ENCODE assay signal across 12 cellular contexts in the genomic region with DNA sequence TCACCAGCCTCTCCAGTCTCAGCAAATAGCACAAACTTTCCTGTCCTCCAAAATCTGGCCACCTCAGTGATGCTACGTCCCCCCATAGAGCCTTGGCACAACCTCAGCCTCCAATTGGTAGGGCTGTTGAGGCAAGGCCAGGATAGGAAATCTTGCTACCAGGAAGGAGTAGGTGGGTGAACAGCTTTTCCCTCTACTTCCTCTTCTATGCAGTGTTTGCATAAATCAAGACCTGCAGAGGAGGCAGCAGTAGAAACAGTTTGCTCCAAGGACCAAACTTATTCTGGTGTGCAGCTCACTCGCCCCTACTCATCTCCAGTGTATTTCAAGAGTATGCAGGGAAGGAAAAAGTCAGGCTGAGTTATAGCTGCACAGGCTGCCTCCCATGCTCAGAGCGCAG. TPM values are rescaled to one million over a fixed set of nuclear protein-coding genes. Genes with fewer than 3 reads are reported as not detected.
DNase-seq lines count a peak whose midpoint lies in the region; ATAC-seq, FAIRE-seq and TF ChIP-seq lines count a peak whose summit lies in the region.
"Had no signal": no experiment of that assay in that cellular context is flagged by ENCODE, and none has a peak within 500 bp of the region (broad histone marks: within the 10 kb centered on the region; RNA-seq: fewer than 3 reads in every experiment).

No MANE protein-coding gene starts in this region.

- H3K36me3 ChIP-seq in endothelial cell of umbilical vein (ENCODE audit: control insufficient read depth in 2 of 2, extremely low read depth in 1 of 2, insufficient read depth in 2 of 2, low read length in 2 of 2), result no peaks in the 10 kb centered on the region
- no peaks in the 10 kb centered on the region for H3K36me3 ChIP-seq in SJCRH30
- no peaks in the 10 kb centered on the region for H3K36me3 ChIP-seq in WERI-Rb-1

- DNase-seq in GM20000 (ENCODE audit: low spot score) (peak; percentile 32), OCI-M1 (lab: John Stamatoyannopoulos, UW) (peak; percentile 10), endothelial cell of umbilical vein (ENCODE audit: low read depth, low spot score) (no peak), sciatic nerve (ENCODE audit: low spot score) (no peak), SJCRH30 (no peak), WERI-Rb-1 (no peak)
- DNase-seq: cortex of kidney, DMS79, PC-9 had no signal

- H3K27ac ChIP-seq in endothelial cell of umbilical vein (ENCODE audit: insufficient read depth, low read depth, low read length) (no peak overlapping the region), SJCRH30 (no peak overlapping the region), WERI-Rb-1 (no peak overlapping the region)
- H3K27ac ChIP-seq: PC-9 had no signal

- TF ChIP-seq POLR2A in endothelial cell of umbilical vein (IDR thresholded peaks at IDR 0.05; ENCODE audit: low read depth, low read length), result no peak

- H3K4me2 ChIP-seq in endothelial cell of umbilical vein (ENCODE audit: insufficient read depth, low read length), result no peak overlapping the region
- H3K4me2 ChIP-seq: PC-9 had no signal

- dilution Hi-C loops in endothelial cell of umbilical vein (cut with MboI; ENCODE audit: extremely low pct_ligation_motif_present, low sequenced_read_pairs), result no loop called here

- CTCF ChIA-PET in endothelial cell of umbilical vein (lab: Charles Lee), result interaction anchor here (0.9 to 3.3 kb wide), 5 partner anchors 18 to 76 kb away, joined by 3 to 11 read pairs (median 3); a partner anchor contains a TSS

- no peak for FAIRE-seq in endothelial cell of umbilical vein (lab: Jason Lieb, UNC)

- H3K4me1 ChIP-seq in endothelial cell of umbilical vein (ENCODE audit: control insufficient read depth, extremely low read depth, insufficient read depth, low read length), result peaks cover 9% of the 10 kb centered on the region
- H3K4me1 ChIP-seq in SJCRH30, result no peaks in the 10 kb centered on the region

- no peaks in the 10 kb centered on the region for H3K9me1 ChIP-seq in endothelial cell of umbilical vein (replicated peaks; ENCODE audit: control insufficient read depth, extremely low read depth, insufficient read depth, low read length)

- peak; percentile 60 for ATAC-seq in sciatic nerve
- ATAC-seq in GM18861 (IDR thresholded peaks at IDR 0.05; ENCODE audit: unreplicated experiment), result no peak
- ATAC-seq in GM19452 (IDR thresholded peaks at IDR 0.05; ENCODE audit: unreplicated experiment), result no peak

- H3K9me3 ChIP-seq in endothelial cell of umbilical vein (replicated peaks; ENCODE audit: control insufficient read depth, insufficient read depth, low read length) (no peaks in the 10 kb centered on the region), SJCRH30 (replicated peaks) (no peaks in the 10 kb centered on the region), WERI-Rb-1 (ENCODE audit: severe bottlenecking) (no peaks in the 10 kb centered on the region)

- no peaks in the 10 kb centered on the region for H4K20me1 ChIP-seq in endothelial cell of umbilical vein (replicated peaks; ENCODE audit: control insufficient read depth, extremely low read depth, insufficient read depth, low read length)

- no peak overlapping the region for H3K9ac ChIP-seq in endothelial cell of umbilical vein (replicated peaks; ENCODE audit: extremely low read depth, insufficient read depth, low read length)

- H3K4me3 ChIP-seq in endothelial cell of umbilical vein (replicated peaks in 1 of 3; ENCODE audit: insufficient read depth in 1 of 3, low read depth in 1 of 3, low read length in 3 of 3) (no peak overlapping the region), SJCRH30 (no peak overlapping the region), WERI-Rb-1 (ENCODE audit: low read depth, low read length) (no peak overlapping the region)
- H3K4me3 ChIP-seq: PC-9 had no signal

- BruUV-seq in endothelial cell of umbilical vein (replicated peaks; lab: Mats Ljungman, UMichigan), result no TSS peak

- POLR2A ChIA-PET in endothelial cell of umbilical vein (lab: Charles Lee), result no interaction called here

- TF ChIP-seq CTCF in GM20000 (IDR thresholded peaks at IDR 0.05; ENCODE audit: extremely low read depth, missing control alignments) (no peak), endothelial cell of umbilical vein (IDR thresholded peaks at IDR 0.05; ENCODE audit: extremely low read depth in 1 of 2, insufficient read depth in 1 of 2, low read depth in 1 of 2, low read length in 2 of 2) (no peak), WERI-Rb-1 (IDR thresholded peaks at IDR 0.05; ENCODE audit: low read depth, low read length) (no peak)

- intact Hi-C loops in endothelial cell of umbilical vein (cut with micrococcal nuclease), result no loop called here
- intact Hi-C loops in sciatic nerve (cut with DNase I), result no loop called here

- peak overlapping the region; percentile 10 for H2AFZ ChIP-seq in endothelial cell of umbilical vein (ENCODE audit: low read depth, low read length)
- H2AFZ ChIP-seq: PC-9 had no signal

- H3K27me3 ChIP-seq in endothelial cell of umbilical vein (ENCODE audit: control insufficient read depth in 2 of 2, insufficient read depth in 2 of 2, low read length in 2 of 2) (no peaks in the 10 kb centered on the region), SJCRH30 (no peaks in the 10 kb centered on the region), WERI-Rb-1 (ENCODE audit: insufficient read depth, low read depth, severe bottlenecking) (no peaks in the 10 kb centered on the region)

- H3K79me2 ChIP-seq in endothelial cell of umbilical vein (ENCODE audit: control insufficient read depth, insufficient read depth, low read length), result no peaks in the 10 kb centered on the region

TF ChIP-seq in endothelial cell of umbilical vein, 7 proteins besides CTCF, POLR2A, EP300 and RAD21:
- no peak for TF ChIP-seq JUN (IDR thresholded peaks at IDR 0.05; ENCODE audit: borderline replicate concordance, insufficient read depth, insufficient read length, low read depth)

RNA-seq across cellular contexts. Expression of a gene that starts 0.7 kb away (rescaled TPM):
- total RNA-seq in endothelial cell of umbilical vein (0.18 and 0.27 TPM in 2 replicates), sciatic nerve (4.4 TPM)
- 1.7 and 1.8 TPM in 2 replicates for polyA plus RNA-seq in endothelial cell of umbilical vein
- 0.74 and 0.75 TPM in 2 replicates for polyA plus RNA-seq in endothelial cell of umbilical vein (2011; cell fraction: cytosol; rRNA removed)
- 1.2 and 2.3 TPM in 2 replicates for polyA plus RNA-seq in endothelial cell of umbilical vein (2011; cell fraction: nucleus; rRNA removed)
- polyA plus RNA-seq in endothelial cell of umbilical vein (2012), result 0.52 and 2.3 TPM in 2 replicates
- polyA minus RNA-seq in endothelial cell of umbilical vein, result 0.49 and 0.78 TPM in 2 replicates
- not detected for polyA minus RNA-seq in endothelial cell of umbilical vein (2011; cell fraction: cytosol; rRNA and poly(A)+ RNA removed)
- 0.67 and 1.1 TPM in 2 replicates for polyA minus RNA-seq in endothelial cell of umbilical vein (2011; cell fraction: nucleus; rRNA and poly(A)+ RNA removed)
- total RNA-seq in SJCRH30 (2014; rRNA removed; shearing (Covaris generic)), result not detected in 2 replicates
- total RNA-seq: M059J, PC-9 had no signal

RNA-seq across cellular contexts. Expression of a gene that starts 15.7 kb away (rescaled TPM):
- not detected in 2 replicates for total RNA-seq in endothelial cell of umbilical vein
- polyA plus RNA-seq in endothelial cell of umbilical vein, result not detected in 2 replicates
- polyA plus RNA-seq in endothelial cell of umbilical vein (2011; cell fraction: cytosol; rRNA removed), result not detected in 2 replicates
- polyA plus RNA-seq in endothelial cell of umbilical vein (2011; cell fraction: nucleus; rRNA removed), result not detected in 2 replicates
- polyA plus RNA-seq in endothelial cell of umbilical vein (2012), result not detected in 2 replicates
- not detected in 2 replicates for polyA minus RNA-seq in endothelial cell of umbilical vein
- not detected for polyA minus RNA-seq in endothelial cell of umbilical vein (2011; cell fraction: cytosol; rRNA and poly(A)+ RNA removed)
- polyA minus RNA-seq in endothelial cell of umbilical vein (2011; cell fraction: nucleus; rRNA and poly(A)+ RNA removed), result not detected in 2 replicates
- not detected for total RNA-seq in sciatic nerve
- not detected in 2 replicates for total RNA-seq in SJCRH30 (2014; rRNA removed; shearing (Covaris generic))
- total RNA-seq: M059J, PC-9 had no signal

RNA-seq across cellular contexts. Expression of a gene that starts 19.7 kb away (rescaled TPM):
- total RNA-seq in endothelial cell of umbilical vein, result not detected in 2 replicates
- 0.03 and 0.06 TPM in 2 replicates for polyA plus RNA-seq in endothelial cell of umbilical vein
- not detected in 2 replicates for polyA plus RNA-seq in endothelial cell of umbilical vein (2011; cell fraction: cytosol; rRNA removed)
- polyA plus RNA-seq in endothelial cell of umbilical vein (2011; cell fraction: nucleus; rRNA removed), result 0.10 TPM in 1 of 2 replicates, not detected in the other
- polyA plus RNA-seq in endothelial cell of umbilical vein (2012), result not detected in 2 replicates
- 0.40 TPM in 1 of 2 replicates, not detected in the other for polyA minus RNA-seq in endothelial cell of umbilical vein
- polyA minus RNA-seq in endothelial cell of umbilical vein (2011; cell fraction: cytosol; rRNA and poly(A)+ RNA removed), result not detected
- polyA minus RNA-seq in endothelial cell of umbilical vein (2011; cell fraction: nucleus; rRNA and poly(A)+ RNA removed), result not detected in 2 replicates
- not detected for total RNA-seq in sciatic nerve
- total RNA-seq in SJCRH30 (2014; rRNA removed; shearing (Covaris generic)), result not detected in 2 replicates
- total RNA-seq: M059J, PC-9 had no signal

RNA-seq across cellular contexts. Expression of a gene that starts 23.0 kb away (rescaled TPM):
- total RNA-seq in endothelial cell of umbilical vein (7.9 and 8.4 TPM in 2 replicates), sciatic nerve (6.3 TPM)
- polyA plus RNA-seq in endothelial cell of umbilical vein, result 12.5 and 14.9 TPM in 2 replicates
- 12.8 and 13.6 TPM in 2 replicates for polyA plus RNA-seq in endothelial cell of umbilical vein (2011; cell fraction: cytosol; rRNA removed)
- 8.8 and 9.5 TPM in 2 replicates for polyA plus RNA-seq in endothelial cell of umbilical vein (2011; cell fraction: nucleus; rRNA removed)
- 8.5 and 9.5 TPM in 2 replicates for polyA plus RNA-seq in endothelial cell of umbilical vein (2012)
- 9.8 and 12.6 TPM in 2 replicates for polyA minus RNA-seq in endothelial cell of umbilical vein
- polyA minus RNA-seq in endothelial cell of umbilical vein (2011; cell fraction: cytosol; rRNA and poly(A)+ RNA removed), result 15.1 TPM
- polyA minus RNA-seq in endothelial cell of umbilical vein (2011; cell fraction: nucleus; rRNA and poly(A)+ RNA removed), result 9.4 and 10.4 TPM in 2 replicates
- 9.4 and 9.9 TPM in 2 replicates for total RNA-seq in SJCRH30 (2014; rRNA removed; shearing (Covaris generic))

RNA-seq across cellular contexts. Expression of a gene that starts 23.1 kb away (rescaled TPM):
- 20.3 and 21.7 TPM in 2 replicates for total RNA-seq in endothelial cell of umbilical vein
- 14.7 and 16.4 TPM in 2 replicates for polyA plus RNA-seq in endothelial cell of umbilical vein
- 15.3 TPM in 2 replicates for polyA plus RNA-seq in endothelial cell of umbilical vein (2011; cell fraction: cytosol; rRNA removed)
- polyA plus RNA-seq in endothelial cell of umbilical vein (2011; cell fraction: nucleus; rRNA removed), result 40.2 and 48.7 TPM in 2 replicates
- polyA plus RNA-seq in endothelial cell of umbilical vein (2012), result 13.7 and 20.2 TPM in 2 replicates
- polyA minus RNA-seq in endothelial cell of umbilical vein, result 24.1 and 25.5 TPM in 2 replicates
- 16.9 TPM for polyA minus RNA-seq in endothelial cell of umbilical vein (2011; cell fraction: cytosol; rRNA and poly(A)+ RNA removed)
- 17.0 and 22.2 TPM in 2 replicates for polyA minus RNA-seq in endothelial cell of umbilical vein (2011; cell fraction: nucleus; rRNA and poly(A)+ RNA removed)
- 14.7 TPM for total RNA-seq in sciatic nerve
- total RNA-seq in SJCRH30 (2014; rRNA removed; shearing (Covaris generic)), result 8.6 and 9.0 TPM in 2 replicates

Comparison
In these comparisons a context has a peak if more than half of its experiments do, and no peak if none do; other contexts are left out.
1. DNase-seq: peak in GM20000 (single experiment) and OCI-M1 (single experiment); none in endothelial cell of umbilical vein (single experiment), sciatic nerve (single experiment), SJCRH30 (0 of 2) and WERI-Rb-1 (single experiment).